ENCODE assay signal across 2 cellular contexts in genomic region chr12:108643941-108644742, GRCh38.
TF ChIP-seq lines count a peak whose summit lies in the region.

No MANE protein-coding gene starts in this region.

TF ChIP-seq in HCT116, 20 proteins besides CTCF, POLR2A, EP300 and RAD21:
- TF ChIP-seq FOSL1 (IDR thresholded peaks at IDR 0.05; ENCODE audit: low read depth) (peak; percentile 87), JUND (IDR thresholded peaks at IDR 0.05) (peak; percentile 90), EZH2 (IDR thresholded peaks at IDR 0.05) (no peak), TCF7L2 (IDR thresholded peaks at IDR 0.05; ENCODE audit: borderline replicate concordance, extremely low read depth, insufficient read depth, insufficient read length) (peak; percentile 64), CBX3 (IDR thresholded peaks at IDR 0.05; ENCODE audit: low read depth) (peak; percentile 69; the same call in 1 of the 2 replicates), ZBTB33 (IDR thresholded peaks at IDR 0.05; ENCODE audit: extremely low read depth, insufficient replicate concordance, low read length) (no peak), POLR2AphosphoS5 (IDR thresholded peaks at IDR 0.05; ENCODE audit: low read depth, low read length) (peak; percentile 42), YY1 (IDR thresholded peaks at IDR 0.05; ENCODE audit: extremely low read depth, insufficient replicate concordance, low read depth, low read length) (no peak), SIN3A (IDR thresholded peaks at IDR 0.05; ENCODE audit: low read depth) (peak; percentile 53; the same call in 1 of the 2 replicates), REST (IDR thresholded peaks at IDR 0.05; ENCODE audit: low read depth) (no peak), MAX (IDR thresholded peaks at IDR 0.05) (peak; percentile 64), CEBPB (IDR thresholded peaks at IDR 0.05; ENCODE audit: low read depth) (0 out of 2 replicates have a peak, but pooled peaks have one; percentile 26), SP1 (IDR thresholded peaks at IDR 0.05; ENCODE audit: low read depth) (peak; percentile 75)

TF ChIP-seq in K562, 482 proteins besides CTCF, POLR2A, EP300 and RAD21:
- TF ChIP-seq ZNF830 (CRISPR knock-in tag; IDR thresholded peaks at IDR 0.05) (no peak), POLR2AphosphoS2 (IDR thresholded peaks at IDR 0.05; ENCODE audit: low read length) (0 out of 2 replicates have a peak, but pooled peaks have one; percentile 23)
